ENCODE assay signal across 31 cellular contexts in the genomic region with DNA sequence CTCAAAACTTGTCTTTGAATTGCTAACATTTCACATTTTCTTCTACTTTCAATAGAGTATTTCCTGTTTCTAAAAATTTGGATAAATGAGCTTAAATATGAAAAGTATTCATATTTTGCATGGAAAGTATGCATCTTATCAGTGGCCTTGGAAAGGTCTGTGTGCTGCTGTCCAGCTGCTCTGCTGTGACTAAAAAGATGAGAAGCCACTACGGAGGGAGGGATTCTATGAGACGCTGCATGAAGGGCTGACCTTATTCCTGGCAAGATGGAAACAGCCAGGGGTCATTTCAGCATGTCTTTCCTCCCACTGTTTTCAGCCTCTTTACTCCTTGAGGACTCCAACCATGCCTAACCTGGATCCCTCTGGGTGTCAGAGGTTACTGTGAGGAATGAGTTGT. TPM values are rescaled to one million over a fixed set of nuclear protein-coding genes. Genes with fewer than 3 reads are reported as not detected.
"Had no signal": no experiment of that assay in that cellular context is flagged by ENCODE, and none has a peak within 500 bp of the region (broad histone marks: within the 10 kb centered on the region; RNA-seq: fewer than 3 reads in every experiment).

No MANE protein-coding gene starts in this region.

- H3K4me1 ChIP-seq: esophagus muscularis mucosa, heart right ventricle, prostate gland, right atrium auricular region, stomach, tibial nerve, vagina had no signal

- H3K36me3 ChIP-seq: esophagus muscularis mucosa, heart right ventricle, prostate gland, right atrium auricular region, stomach, tibial nerve, vagina had no signal

- ATAC-seq: heart right ventricle; naive thymus-derived CD8-positive, alpha-beta T cell; sciatic nerve; stimulated activated effector memory CD8-positive, alpha-beta T cell treated with anti-CD3 and anti-CD28 coated beads, Interleukin-12 subunit alpha, Interleukin-12 subunit beta, amount 100 ng/mL, for 72 hours had no signal

- H3K27ac ChIP-seq: esophagus muscularis mucosa, heart right ventricle, prostate gland, right atrium auricular region, stomach, tibial nerve, vagina had no signal

- H3K27ac Mint-ChIP-seq: endodermal cell; immature natural killer cell; naive thymus-derived CD8-positive, alpha-beta T cell; nephron progenitor cell; stimulated activated effector memory CD8-positive, alpha-beta T cell treated with anti-CD3 and anti-CD28 coated beads, Interleukin-12 subunit alpha, Interleukin-12 subunit beta, amount 100 ng/mL, for 72 hours had no signal

- H3K36me3 Mint-ChIP-seq: immature natural killer cell; naive thymus-derived CD8-positive, alpha-beta T cell; stimulated activated effector memory CD8-positive, alpha-beta T cell treated with anti-CD3 and anti-CD28 coated beads, Interleukin-12 subunit alpha, Interleukin-12 subunit beta, amount 100 ng/mL, for 72 hours had no signal

- H3K9me3 Mint-ChIP-seq: endodermal cell, immature natural killer cell, nephron progenitor cell had no signal

- H3K9me3 ChIP-seq: esophagus muscularis mucosa, heart right ventricle, prostate gland, right atrium auricular region, stomach, tibial nerve, vagina had no signal

- H3K27me3 ChIP-seq: right atrium auricular region, vagina had no signal

- H3K4me1 Mint-ChIP-seq: endodermal cell; immature natural killer cell; stimulated activated effector memory CD8-positive, alpha-beta T cell treated with anti-CD3 and anti-CD28 coated beads, Interleukin-12 subunit alpha, Interleukin-12 subunit beta, amount 100 ng/mL, for 72 hours had no signal

- H3K4me3 ChIP-seq: esophagus muscularis mucosa, heart right ventricle, prostate gland, right atrium auricular region, stomach, tibial nerve, vagina had no signal

- DNase-seq: cerebellar nuclear complex; cortex of kidney; effector CD8-positive, alpha-beta T cell; endodermal cell; foreskin melanocyte; glutamatergic neuron; heart right ventricle; hypothalamus; immature natural killer cell; naive thymus-derived CD8-positive, alpha-beta T cell; nephron progenitor cell; nucleus accumbens; stimulated activated CD4-positive, alpha-beta T cell treated with anti-CD3 and anti-CD28 coated beads, Interleukin-2, amount 100 ng/mL, for 24 hours; stimulated activated CD4-positive, alpha-beta T cell treated with anti-CD3 and anti-CD28 coated beads, Interleukin-4, amount 100 ng/mL, for 24 hours; stimulated activated naive CD4-positive, alpha-beta T cell treated with Interleukin-2 at 50 U/mL for 16 hours; stomach had no signal

- H3K4me3 Mint-ChIP-seq: endodermal cell; immature natural killer cell; naive thymus-derived CD8-positive, alpha-beta T cell; nephron progenitor cell; stimulated activated effector memory CD8-positive, alpha-beta T cell treated with anti-CD3 and anti-CD28 coated beads, Interleukin-12 subunit alpha, Interleukin-12 subunit beta, amount 100 ng/mL, for 72 hours had no signal

RNA-seq across cellular contexts. Expression of gene PIWIL1, which starts 13.0 kb away (rescaled TPM):
- total RNA-seq: endodermal cell; epithelial cell of proximal tubule; fibroblast of lung; heart right ventricle; mesenteric fat pad; myocyte; naive thymus-derived CD8-positive, alpha-beta T cell; osteocyte; right atrium auricular region; sciatic nerve; stomach; subcutaneous adipose tissue; temporal lobe; tibial nerve; ureter; vagina had no signal
